ENCODE assay signal across 1 cellular context in genomic region chr1:219927956-219928790, GRCh38.
TF ChIP-seq lines count a peak whose summit lies in the region.

TSS of gene SLC30A10 (minus strand) at chr1:219928557. CDS start at chr1:219928440, 117 bp downstream.

TF ChIP-seq in H1, 55 proteins besides CTCF, POLR2A, EP300 and RAD21:
- TF ChIP-seq MAX (IDR thresholded peaks at IDR 0.05) (peak; percentile 58), KDM1A (IDR thresholded peaks at IDR 0.05; ENCODE audit: borderline replicate concordance, low read length) (no peak), NANOG (IDR thresholded peaks at IDR 0.05; ENCODE audit: insufficient read depth, low read depth, low read length, poor library complexity, severe bottlenecking) (no peak), BRCA1 (IDR thresholded peaks at IDR 0.05; ENCODE audit: low read depth, low read length) (no peak), CBX8 (IDR thresholded peaks at IDR 0.05; ENCODE audit: borderline replicate concordance, low read depth, low read length) (no peak), SP2 (IDR thresholded peaks at IDR 0.05; ENCODE audit: low read length) (no peak), CBX5 (IDR thresholded peaks at IDR 0.05; ENCODE audit: low read depth, low read length) (no peak), RFX5 (IDR thresholded peaks at IDR 0.05; ENCODE audit: borderline replicate concordance, low read depth, low read length) (no peak), CTBP2 (IDR thresholded peaks at IDR 0.05; ENCODE audit: borderline replicate concordance, insufficient read depth, insufficient read length, low read length) (no peak), CEBPB (IDR thresholded peaks at IDR 0.05; ENCODE audit: low read depth, low read length) (no peak), GABPA (IDR thresholded peaks at IDR 0.05; ENCODE audit: borderline replicate concordance, insufficient read depth, low read length) (no peak; the same call in 1 of the 2 replicates), JUND (IDR thresholded peaks at IDR 0.05; ENCODE audit: low read length) (no peak), MAFK (IDR thresholded peaks at IDR 0.05; ENCODE audit: low read depth, low read length) (no peak), RBBP5 (IDR thresholded peaks at IDR 0.05; ENCODE audit: borderline replicate concordance, low read depth, low read length) (no peak), SIRT6 (IDR thresholded peaks at IDR 0.05; ENCODE audit: low read length) (no peak), ZNF274 (IDR thresholded peaks at IDR 0.05; ENCODE audit: borderline replicate concordance, extremely low read depth, low read length) (no peak), TAF1 (IDR thresholded peaks at IDR 0.05; ENCODE audit: low read depth, low read length) (no peak), USF2 (IDR thresholded peaks at IDR 0.05; ENCODE audit: low read length) (no peak), HDAC2 (IDR thresholded peaks at IDR 0.05; ENCODE audit: borderline replicate concordance in 1 of 2, low read depth in 2 of 2, low read length in 2 of 2) (no peak; a peak in 1 of 4 replicates), CREB1 (IDR thresholded peaks at IDR 0.05) (peak; percentile 10; the same call in 1 of the 2 replicates), SUZ12 (IDR thresholded peaks at IDR 0.05; ENCODE audit: low read length) (peak; percentile 82), TEAD4 (IDR thresholded peaks at IDR 0.05; ENCODE audit: low read depth, low read length) (no peak), ASH2L (IDR thresholded peaks at IDR 0.05; ENCODE audit: low read length) (peak; percentile 59), SIX5 (IDR thresholded peaks at IDR 0.05; ENCODE audit: low read depth, low read length) (no peak), ATF3 (IDR thresholded peaks at IDR 0.05; ENCODE audit: insufficient read depth, low read depth, low read length) (no peak), EGR1 (IDR thresholded peaks at IDR 0.05; ENCODE audit: borderline replicate concordance, low read depth, low read length) (no peak), EZH2 (IDR thresholded peaks at IDR 0.05; ENCODE audit: low read depth, low read length, severe bottlenecking) (peak; percentile 89), KDM5A (IDR thresholded peaks at IDR 0.05; ENCODE audit: low read length) (no peak), E2F6 (IDR thresholded peaks at IDR 0.05) (peak; percentile 40; the same call in 1 of the 2 replicates), JUN (IDR thresholded peaks at IDR 0.05; ENCODE audit: low read depth, low read length) (no peak), TAF7 (optimal IDR thresholded peaks at IDR 0.05; ENCODE audit: borderline replicate concordance, low read depth, low read length) (no peak), SP4 (IDR thresholded peaks at IDR 0.05; ENCODE audit: low read length) (no peak), TBP (IDR thresholded peaks at IDR 0.05; ENCODE audit: low read depth, low read length) (no peak), SRF (IDR thresholded peaks at IDR 0.05; ENCODE audit: low read depth, low read length) (no peak), SIN3A (conservative IDR thresholded peaks at IDR 0.05 in 1 of 2, IDR thresholded peaks at IDR 0.05 in 1 of 2; ENCODE audit: low read depth in 1 of 2, low read length in 2 of 2) (no peak), NRF1 (IDR thresholded peaks at IDR 0.05; ENCODE audit: low read depth, low read length) (no peak), POLR2AphosphoS5 (IDR thresholded peaks at IDR 0.05; ENCODE audit: low read depth, low read length) (no peak), BACH1 (IDR thresholded peaks at IDR 0.05; ENCODE audit: low read length) (no peak), POU5F1 (IDR thresholded peaks at IDR 0.05; ENCODE audit: low read depth, low read length) (no peak), BCL11A (IDR thresholded peaks at IDR 0.05; ENCODE audit: low read depth in 2 of 2, low read length in 2 of 2) (no peak), KDM4A (IDR thresholded peaks at IDR 0.05; ENCODE audit: low read depth, low read length, severe bottlenecking) (peak; percentile 98), RNF2 (IDR thresholded peaks at IDR 0.05; ENCODE audit: borderline replicate concordance, low read depth, low read length, missing control alignments, poor library complexity, severe bottlenecking) (peak; percentile 60), ATF2 (IDR thresholded peaks at IDR 0.05; ENCODE audit: low read length) (no peak)
